In genomic region chr9:134983506-134984371, GRCh38 we compare ENCODE assay signal across 17 cellular contexts.
"Had no signal": no experiment of that assay in that cellular context is flagged by ENCODE, and none has a peak within 500 bp of the region (broad histone marks: within the 10 kb centered on the region; RNA-seq: fewer than 3 reads in every experiment).

No MANE protein-coding gene starts in this region.

- H3K27me3 ChIP-seq: thyroid gland had no signal

- H3K36me3 Mint-ChIP-seq: T-cell had no signal

- ATAC-seq: activated CD8-positive, alpha-beta T cell treated with anti-CD3 and anti-CD28 coated beads for 36 hours; SK-N-SH treated with all-trans-retinoic acid at 6 μM for 48 hours; T-cell had no signal

- H3K9me3 ChIP-seq: thyroid gland had no signal

- H3K36me3 ChIP-seq: thyroid gland had no signal

- H3K27ac Mint-ChIP-seq: activated CD4-positive, alpha-beta T cell treated with anti-CD3 and anti-CD28 coated beads, Interleukin-2, amount 10 ng/mL, durations not matched to agents 24 days and 14 days; activated CD8-positive, alpha-beta T cell treated with anti-CD3 and anti-CD28 coated beads for 36 hours; activated naive CD8-positive, alpha-beta T cell; nephron; T-cell had no signal

- FAIRE-seq: keratinocyte, urothelium cell line had no signal

- H3K4me3 Mint-ChIP-seq: activated CD4-positive, alpha-beta T cell treated with anti-CD3 and anti-CD28 coated beads, Interleukin-2, amount 10 ng/mL, durations not matched to agents 24 days and 14 days; activated CD8-positive, alpha-beta T cell treated with anti-CD3 and anti-CD28 coated beads for 36 hours; activated naive CD8-positive, alpha-beta T cell; nephron; T-cell had no signal

- DNase-seq: activated CD4-positive, alpha-beta T cell treated with anti-CD3 and anti-CD28 coated beads, Interleukin-2, amount 10 ng/mL, durations not matched to agents 24 days and 14 days; activated CD4-positive, CD25-positive, alpha-beta regulatory T cell; activated gamma-delta T cell treated with Interleukin-2 at 50 U/mL for 16 hours; activated T-cell treated with anti-CD3 and anti-CD28 coated beads, Interleukin-2, amount 50 U/mL, for 48 hours; foreskin melanocyte; nucleus accumbens; stimulated activated CD4-positive, alpha-beta T cell treated with anti-CD3 and anti-CD28 coated beads, Interleukin-12 subunit alpha, Interleukin-12 subunit beta, amount 100 ng/mL, for 4 hours; stimulated activated CD4-positive, alpha-beta T cell treated with anti-CD3 and anti-CD28 coated beads, Interleukin-1b, Interleukin-23, amount 100 ng/mL, for 48 hours; stimulated activated naive CD4-positive, alpha-beta T cell; T-cell; thyroid gland had no signal

- H3K27me3 Mint-ChIP-seq: activated CD4-positive, alpha-beta T cell treated with anti-CD3 and anti-CD28 coated beads, Interleukin-2, amount 10 ng/mL, durations not matched to agents 24 days and 14 days; activated CD8-positive, alpha-beta T cell treated with anti-CD3 and anti-CD28 coated beads for 36 hours had no signal

- H3K4me1 Mint-ChIP-seq: activated CD4-positive, alpha-beta T cell treated with anti-CD3 and anti-CD28 coated beads, Interleukin-2, amount 10 ng/mL, durations not matched to agents 24 days and 14 days; nephron; T-cell had no signal

- H3K4me3 ChIP-seq: thyroid gland had no signal

- H3K27ac ChIP-seq: thyroid gland had no signal
